ENCODE assay signal across 22 cellular contexts in genomic region chr2:100240386-100240785, GRCh38.
"Had no signal": no experiment of that assay in that cellular context is flagged by ENCODE, and none has a peak within 500 bp of the region (broad histone marks: within the 10 kb centered on the region; RNA-seq: fewer than 3 reads in every experiment).

No MANE protein-coding gene starts in this region.

- H3K36me3 Mint-ChIP-seq: naive B cell; stimulated activated effector memory CD8-positive, alpha-beta T cell treated with anti-CD3 and anti-CD28 coated beads, Interleukin-12 subunit alpha, Interleukin-12 subunit beta, amount 100 ng/mL, for 72 hours had no signal

- H3K27me3 Mint-ChIP-seq: naive B cell; stimulated activated naive CD8-positive, alpha-beta T cell treated with anti-CD3 and anti-CD28 coated beads, Interleukin-15, Interleukin-2, amounts not matched to agents 100 ng/mL and 50 ng/mL, for 24 hours had no signal

- ATAC-seq: left cardiac atrium; left ventricle myocardium superior; right cardiac atrium; stimulated activated effector memory CD8-positive, alpha-beta T cell treated with anti-CD3 and anti-CD28 coated beads, Interleukin-12 subunit alpha, Interleukin-12 subunit beta, amount 100 ng/mL, for 72 hours; upper lobe of right lung had no signal

- DNase-seq: cortex of kidney; dorsolateral prefrontal cortex; effector CD8-positive, alpha-beta T cell; foreskin melanocyte; head of caudate nucleus; hippocampal formation; left cardiac atrium; left ventricle myocardium superior; mesendoderm; naive B cell; ovary; right cardiac atrium; stimulated activated CD4-positive, alpha-beta T cell treated with anti-CD3 and anti-CD28 coated beads, Interleukin-4, amount 100 ng/mL, for 1 hour; stimulated activated CD8-positive, alpha-beta memory T cell treated with anti-CD3 and anti-CD28 coated beads, Interleukin-4, amount 100 ng/mL, for 48 hours; tibial artery; upper lobe of right lung had no signal

- H3K27ac Mint-ChIP-seq: progenitor cell of endocrine pancreas; stimulated activated effector memory CD8-positive, alpha-beta T cell treated with anti-CD3 and anti-CD28 coated beads, Interleukin-12 subunit alpha, Interleukin-12 subunit beta, amount 100 ng/mL, for 72 hours; stimulated activated naive CD8-positive, alpha-beta T cell treated with anti-CD3 and anti-CD28 coated beads, Interleukin-15, Interleukin-2, amounts not matched to agents 100 ng/mL and 50 ng/mL, for 24 hours had no signal

- H3K4me3 ChIP-seq: dorsolateral prefrontal cortex, lung, ovary, smooth muscle cell, tibial artery, upper lobe of right lung, vagina had no signal

- H3K4me1 ChIP-seq: vagina had no signal

- H3K27ac ChIP-seq: dorsolateral prefrontal cortex, ovary, tibial artery, upper lobe of right lung, vagina had no signal

- H3K9me3 Mint-ChIP-seq: naive B cell; stimulated activated effector memory CD8-positive, alpha-beta T cell treated with anti-CD3 and anti-CD28 coated beads, Interleukin-12 subunit alpha, Interleukin-12 subunit beta, amount 100 ng/mL, for 72 hours; stimulated activated naive CD8-positive, alpha-beta T cell treated with anti-CD3 and anti-CD28 coated beads, Interleukin-15, Interleukin-2, amounts not matched to agents 100 ng/mL and 50 ng/mL, for 24 hours had no signal

- H3K4me3 Mint-ChIP-seq: stimulated activated effector memory CD8-positive, alpha-beta T cell treated with anti-CD3 and anti-CD28 coated beads, Interleukin-12 subunit alpha, Interleukin-12 subunit beta, amount 100 ng/mL, for 72 hours; stimulated activated naive CD8-positive, alpha-beta T cell treated with anti-CD3 and anti-CD28 coated beads, Interleukin-15, Interleukin-2, amounts not matched to agents 100 ng/mL and 50 ng/mL, for 24 hours had no signal

- H3K4me2 ChIP-seq: smooth muscle cell had no signal

- H3K27me3 ChIP-seq: dorsolateral prefrontal cortex, ovary, tibial artery, upper lobe of right lung, vagina had no signal
